In genomic region chr17:49677134-49677932, GRCh38 we compare ENCODE assay signal across 8 cellular contexts. TPM values are rescaled to one million over a fixed set of nuclear protein-coding genes. Genes with fewer than 3 reads are reported as not detected.
A peak's percentile ranks its signal among the peaks of the same experiment; 100 is the strongest.
DNase-seq lines count a peak whose midpoint lies in the region; ATAC-seq and TF ChIP-seq lines count a peak whose summit lies in the region.

No MANE protein-coding gene starts in this region.

- peaks cover 40% of the 10 kb centered on the region for H3K4me1 Mint-ChIP-seq in neural crest cell
- H3K4me1 Mint-ChIP-seq in stimulated activated naive CD8-positive, alpha-beta T cell treated with anti-CD3 and anti-CD28 coated beads, Interleukin-15, amount 100 ng/mL, for 72 hours = peaks cover 46% of the 10 kb centered on the region

- H3K27me3 ChIP-seq in GM23248 (replicated peaks; ENCODE audit: insufficient read depth) (no peaks in the 10 kb centered on the region), MM.1S (replicated peaks; ENCODE audit: insufficient read depth, low read length) (no peaks in the 10 kb centered on the region), foreskin keratinocyte (no peaks in the 10 kb centered on the region)

- TF ChIP-seq CTCF in MM.1S (IDR thresholded peaks at IDR 0.05; ENCODE audit: low read length) = no peak
- TF ChIP-seq CTCF in foreskin keratinocyte (conservative IDR thresholded peaks at IDR 0.05) = no peak
- no peak for TF ChIP-seq CTCF in neural crest cell (conservative IDR thresholded peaks at IDR 0.05)

- H3K4me1 ChIP-seq in GM23248 (ENCODE audit: insufficient read depth) (peaks cover 28% of the 10 kb centered on the region), MM.1S (ENCODE audit: low read length) (peaks cover 9% of the 10 kb centered on the region), foreskin keratinocyte (peaks cover 8% of the 10 kb centered on the region)

- no peaks in the 10 kb centered on the region for H3K9me2 ChIP-seq in GM23248 (ENCODE audit: insufficient read depth)
- no peaks in the 10 kb centered on the region for H3K9me2 ChIP-seq in MM.1S (replicated peaks; ENCODE audit: insufficient read depth, low read length)

- H3K4me3 Mint-ChIP-seq in neural crest cell = peak overlapping the region; percentile 97
- H3K4me3 Mint-ChIP-seq in stimulated activated naive CD8-positive, alpha-beta T cell treated with anti-CD3 and anti-CD28 coated beads, Interleukin-15, amount 100 ng/mL, for 72 hours = peak overlapping the region; percentile 80 to 93

- 1 to 2% methylated on average over 29 to 32 of the region's 34 CpGs for WGBS in GM23248 (ENCODE audit: low coverage in 1 of 2, low lambda C conversion rate in 2 of 2, missing lambda C conversion rate in 2 of 2), 2 experiments

- DNase-seq in DMS153 treated with DMSO at 0.1 percent for 48 hours (lab: John Stamatoyannopoulos, UW; ENCODE audit: unreplicated experiment) (peak; percentile 86), GM23248 (peak; percentile 96), MM.1S (peak; percentile 95), SHP77 treated with DMSO at 0.1 percent for 48 hours (lab: John Stamatoyannopoulos, UW) (peak; percentile 78), activated gamma-delta T cell treated with Interleukin-2 at 50 U/mL for 16 hours (peak; percentile 96), foreskin keratinocyte (peak; percentile 53 to 77), neural crest cell (ENCODE audit: low read depth, low spot score) (peak; percentile 98)
- DNase-seq in stimulated activated naive CD8-positive, alpha-beta T cell treated with anti-CD3 and anti-CD28 coated beads, Interleukin-15, amount 100 ng/mL, for 72 hours = peak; percentile 93 to 94

- peak overlapping the region; percentile 98 for H3K27ac Mint-ChIP-seq in neural crest cell (ENCODE audit: unreplicated experiment)
- peak overlapping the region; percentile 98 to 99 for H3K27ac Mint-ChIP-seq in stimulated activated naive CD8-positive, alpha-beta T cell treated with anti-CD3 and anti-CD28 coated beads, Interleukin-15, amount 100 ng/mL, for 72 hours

- H3K9ac ChIP-seq in GM23248 (peak overlapping the region; percentile 93), MM.1S (ENCODE audit: low read length) (peak overlapping the region; percentile 94)

- peak overlapping the region; percentile 100 for H3K4me2 ChIP-seq in GM23248 (ENCODE audit: unreplicated experiment)
- peak overlapping the region; percentile 81 for H3K4me2 ChIP-seq in MM.1S (ENCODE audit: low read depth, low read length)

- H3K36me3 Mint-ChIP-seq in neural crest cell (ENCODE audit: low read depth) = peaks cover 5% of the 10 kb centered on the region

- H4K20me1 ChIP-seq in GM23248 (ENCODE audit: insufficient read depth) (no peaks in the 10 kb centered on the region), MM.1S (ENCODE audit: insufficient read depth, low read length) (no peaks in the 10 kb centered on the region)

- in situ Hi-C loops in GM23248 (cut with MboI) = no loop called here

- H2AFZ ChIP-seq in GM23248 (peak overlapping the region; percentile 82), MM.1S (ENCODE audit: low read length) (peak overlapping the region; percentile 54; the same call in 1 of the 2 replicates)

- H3K4me3 ChIP-seq in GM23248 (peak overlapping the region; percentile 77), MM.1S (ENCODE audit: low read length) (peak overlapping the region; percentile 76)

- H3K36me3 ChIP-seq in GM23248 (ENCODE audit: low read depth) (0 out of 2 replicates have a peak, but pooled peaks cover 7% of the 10 kb centered on the region), MM.1S (replicated peaks; ENCODE audit: insufficient read depth, low read length) (no peaks in the 10 kb centered on the region)

- no peaks in the 10 kb centered on the region for H3K9me3 ChIP-seq in GM23248 (ENCODE audit: low read depth)
- no peaks in the 10 kb centered on the region for H3K9me3 ChIP-seq in MM.1S (replicated peaks; ENCODE audit: insufficient read depth, low read length)

- H3K9me3 Mint-ChIP-seq in neural crest cell = peaks cover 6% of the 10 kb centered on the region
- H3K9me3 Mint-ChIP-seq in stimulated activated naive CD8-positive, alpha-beta T cell treated with anti-CD3 and anti-CD28 coated beads, Interleukin-15, amount 100 ng/mL, for 72 hours = peaks cover 0 to 4% of the 10 kb centered on the region in 2 donors

- H3K79me2 ChIP-seq in GM23248 (ENCODE audit: insufficient read depth) = peaks cover 49% of the 10 kb centered on the region
- H3K79me2 ChIP-seq in MM.1S (ENCODE audit: low read length) = peaks cover 48% of the 10 kb centered on the region

- H3K27ac ChIP-seq in GM23248 (peak overlapping the region; percentile 88), MM.1S (ENCODE audit: low read length) (peak overlapping the region; percentile 92), foreskin keratinocyte (peak overlapping the region; percentile 19)

- H3K27me3 Mint-ChIP-seq in neural crest cell (ENCODE audit: low read depth) = peaks cover 21% of the 10 kb centered on the region
- no peaks in the 10 kb centered on the region for H3K27me3 Mint-ChIP-seq in stimulated activated naive CD8-positive, alpha-beta T cell treated with anti-CD3 and anti-CD28 coated beads, Interleukin-15, amount 100 ng/mL, for 72 hours

- ATAC-seq in foreskin keratinocyte = peak; percentile 66
- peak; percentile 72 for ATAC-seq in stimulated activated naive CD8-positive, alpha-beta T cell treated with anti-CD3 and anti-CD28 coated beads, Interleukin-15, amount 100 ng/mL, for 72 hours

- H3F3A ChIP-seq in GM23248 (ENCODE audit: insufficient read depth) (peaks cover 12% of the 10 kb centered on the region; the same call in 1 of the 2 replicates), MM.1S (ENCODE audit: insufficient read depth, low read length) (peaks cover 16% of the 10 kb centered on the region)

RNA-seq across cellular contexts. Expression of gene SPOP, which starts 0.6 kb away (rescaled TPM):
- 40.5 and 69.8 TPM in 2 replicates for total RNA-seq in GM23248 (2014; rRNA removed; shearing (Covaris generic))
- polyA plus RNA-seq in GM23248 (2016; fragmentation: Nextera tagmentation; extraction: Ambion mirVana) (64.1 and 66.0 TPM in 2 replicates), foreskin keratinocyte (13.2 and 16.4 TPM in 2 replicates)
- total RNA-seq in foreskin keratinocyte (26.4 and 27.0 TPM in 2 replicates), neural crest cell (51.9 and 60.3 TPM in 2 replicates)

RNA-seq across cellular contexts. Expression of gene SLC35B1, which starts 30.4 kb away (rescaled TPM):
- 38.3 and 71.7 TPM in 2 replicates for total RNA-seq in GM23248 (2014; rRNA removed; shearing (Covaris generic))
- polyA plus RNA-seq in GM23248 (2016; fragmentation: Nextera tagmentation; extraction: Ambion mirVana) = 66.5 and 70.3 TPM in 2 replicates
- total RNA-seq in foreskin keratinocyte = 65.8 and 75.4 TPM in 2 replicates
- 83.5 and 91.5 TPM in 2 replicates for polyA plus RNA-seq in foreskin keratinocyte
- total RNA-seq in neural crest cell = 78.7 and 89.6 TPM in 2 replicates

Comparison
In these comparisons a context has a peak if more than half of its experiments do, and no peak if none do; other contexts are left out.
1. Peak in every context shown above with its lines: DNase-seq, ATAC-seq, H3K4me3 ChIP-seq and H3K27ac ChIP-seq.
2. H3K27ac ChIP-seq: peak in every context shown above with its lines; median percentile 92 in MM.1S; 88 in GM23248; 19 in foreskin keratinocyte.